8 cellular contexts compared by ENCODE assay signal in genomic region chr16:31108035-31108793, GRCh38. TPM values are rescaled to one million over a fixed set of nuclear protein-coding genes. Genes with fewer than 3 reads are reported as not detected.
DNase-seq lines count a peak whose midpoint lies in the region; ATAC-seq and TF ChIP-seq lines count a peak whose summit lies in the region.

TSS of gene BCKDK (plus strand) at chr16:31108386. CDS start at chr16:31109224, 838 bp downstream.

- H3K4me1 ChIP-seq in gastroesophageal sphincter (peaks cover 0 to 63% (median 10%) of the 10 kb centered on the region in 3 donors), neutrophil (ENCODE audit: control insufficient read depth in 1 of 2, insufficient read depth in 1 of 2, low read depth in 1 of 2, low read length in 1 of 2) (peaks cover 26 to 38% of the 10 kb centered on the region in 2 experiments)

- H3K9me3 ChIP-seq in gastroesophageal sphincter (no peaks in the 10 kb centered on the region), neutrophil (no peaks in the 10 kb centered on the region)

- H3K27ac Mint-ChIP-seq in activated naive CD4-positive, alpha-beta T cell treated with anti-CD3 and anti-CD28 coated beads for 36 hours: peak within 1 kb of the TSS; percentile 80

- TF ChIP-seq CTCF in gastroesophageal sphincter (IDR thresholded peaks at IDR 0.05) (no peak), neutrophil (IDR thresholded peaks at IDR 0.05) (no peak)

- H3K36me3 ChIP-seq in gastroesophageal sphincter (peaks cover 0 to 41% of the 10 kb centered on the region in 2 donors), neutrophil (peaks cover 37% of the 10 kb centered on the region)

- CTCF ChIA-PET in activated naive CD4-positive, alpha-beta T cell treated with anti-CD3 and anti-CD28 coated beads for 36 hours (lab: Charles Lee): interaction anchor here (1.2 to 1.4 kb wide), 2 partner anchors 34 to 42 kb away, joined by 3 to 6 read pairs; no protein-coding TSS in a partner anchor

- peaks cover 27% of the 10 kb centered on the region for H3K4me1 Mint-ChIP-seq in activated naive CD4-positive, alpha-beta T cell treated with anti-CD3 and anti-CD28 coated beads for 36 hours (ENCODE audit: low read depth)

- 13% methylated on average over 6 of the region's 68 CpGs; no CpG with 5 or more reads in 1 of the 2 donors for WGBS in gastroesophageal sphincter (ENCODE audit: low coverage in 1 of 2), 2 donors

- H3K27ac ChIP-seq in gastroesophageal sphincter (peak within 1 kb of the TSS; percentile 70 to 94 (median 93)), neutrophil (peak within 1 kb of the TSS; percentile 93), temporal lobe (ENCODE audit: low read depth, low read length) (peak within 1 kb of the TSS; percentile 77)

- H3K36me3 Mint-ChIP-seq in activated naive CD4-positive, alpha-beta T cell treated with anti-CD3 and anti-CD28 coated beads for 36 hours (ENCODE audit: low read depth): peaks cover 11% of the 10 kb centered on the region

- no peak for TF ChIP-seq EP300 in gastroesophageal sphincter (IDR thresholded peaks at IDR 0.05)

- H3K27me3 ChIP-seq in gastroesophageal sphincter (no peaks in the 10 kb centered on the region), neutrophil (no peaks in the 10 kb centered on the region)

- peak within 1 kb of the TSS; percentile 89 for H3K4me3 Mint-ChIP-seq in activated naive CD4-positive, alpha-beta T cell treated with anti-CD3 and anti-CD28 coated beads for 36 hours

- H3K9me3 Mint-ChIP-seq in activated naive CD4-positive, alpha-beta T cell treated with anti-CD3 and anti-CD28 coated beads for 36 hours: no peaks in the 10 kb centered on the region

- intact Hi-C loops in activated naive CD4-positive, alpha-beta T cell treated with anti-CD3 and anti-CD28 coated beads for 36 hours (cut with micrococcal nuclease): loop anchor here (2.0 kb wide), 1 partner anchor 13 kb away; the partner anchor contains the start of gene VKORC1

- peak; percentile 65 to 66 for TF ChIP-seq POLR2A in gastroesophageal sphincter (IDR thresholded peaks at IDR 0.05)

- no peaks in the 10 kb centered on the region for H3K27me3 Mint-ChIP-seq in activated naive CD4-positive, alpha-beta T cell treated with anti-CD3 and anti-CD28 coated beads for 36 hours (ENCODE audit: low read depth)

- peak; percentile 82 for ATAC-seq in GM21723 (IDR thresholded peaks at IDR 0.05; ENCODE audit: unreplicated experiment)
- peak; percentile 87 for ATAC-seq in gastroesophageal sphincter

- DNase-seq in Daoy (ENCODE audit: low read depth): peak; percentile 80
- DNase-seq in KG1 (lab: John Stamatoyannopoulos, UW): peak; percentile 14
- DNase-seq in SK-MEL-5 (ENCODE audit: low read depth, low spot score): peak; percentile 71
- peak; percentile 74 for DNase-seq in activated naive CD4-positive, alpha-beta T cell treated with anti-CD3 and anti-CD28 coated beads for 36 hours

- in situ Hi-C loops in SK-MEL-5 (cut with HindIII; ENCODE audit: low pct_unique_long_range_greater_than_20kb, low sequenced_read_pairs): no loop called here

- H3K4me3 ChIP-seq in gastroesophageal sphincter: peak within 1 kb of the TSS; percentile 82 to 99
- H3K4me3 ChIP-seq in neutrophil (ENCODE audit: low read depth in 1 of 2, low read length in 1 of 2): peak within 1 kb of the TSS; percentile 88 to 98

RNA-seq across cellular contexts. Expression of gene BCKDK, which starts in this region (rescaled TPM):
- 18.1 and 21.3 TPM in 2 replicates for total RNA-seq in Daoy (2014; rRNA removed; shearing (Covaris generic))
- 23.6 and 27.2 TPM in 2 replicates for total RNA-seq in SK-MEL-5 (2014; rRNA removed; shearing (Covaris generic))
- 49.3 and 54.8 TPM in 2 replicates for polyA plus RNA-seq in SK-MEL-5 (2015; cell fraction: cytosol; rRNA removed)
- 38.8 and 42.2 TPM in 2 replicates for polyA plus RNA-seq in SK-MEL-5 (2015; cell fraction: nucleus; rRNA removed)
- total RNA-seq in activated naive CD4-positive, alpha-beta T cell treated with anti-CD3 and anti-CD28 coated beads for 36 hours: 10 to 100 TPM; 21.3 to 23.1 TPM
- total RNA-seq in gastroesophageal sphincter: 10 to 100 TPM; 26.5 to 70.2 (median 39.8) TPM
- total RNA-seq in temporal lobe: 11.1 TPM

Comparison
In these comparisons a context has a peak if more than half of its experiments do, and no peak if none do; other contexts are left out.
1. Peak in every context shown above with its lines: DNase-seq, ATAC-seq, H3K4me3 ChIP-seq and H3K27ac ChIP-seq.
2. DNase-seq: peak in every context shown above with its lines; median percentile 80 in Daoy; 74 in activated naive CD4-positive, alpha-beta T cell treated with anti-CD3 and anti-CD28 coated beads for 36 hours; 71 in SK-MEL-5; 14 in KG1.